In genomic region chr17:21407752-21408151, GRCh38 we compare ENCODE assay signal across 3 cellular contexts. TPM values are rescaled to one million over a fixed set of nuclear protein-coding genes. Genes with fewer than 3 reads are reported as not detected.
"Had no signal": no experiment of that assay in that cellular context is flagged by ENCODE, and none has a peak within 500 bp of the region (broad histone marks: within the 10 kb centered on the region; RNA-seq: fewer than 3 reads in every experiment).

No MANE protein-coding gene starts in this region.

RNA-seq across cellular contexts. Expression of gene KCNJ12, which starts 31.6 kb away (rescaled TPM):
- total RNA-seq: lung microvascular endothelial cell, mammary epithelial cell had no signal
- polyA plus RNA-seq: immature natural killer cell had no signal
